26 cellular contexts compared by ENCODE assay signal in genomic region chr2:129661942-129662341, GRCh38.
DNase-seq lines count a peak whose midpoint lies in the region; ATAC-seq and TF ChIP-seq lines count a peak whose summit lies in the region.
"Had no signal": no experiment of that assay in that cellular context is flagged by ENCODE, and none has a peak within 500 bp of the region (broad histone marks: within the 10 kb centered on the region; RNA-seq: fewer than 3 reads in every experiment).

No MANE protein-coding gene starts in this region.

- DNase-seq in DMS53 (lab: John Stamatoyannopoulos, UW) (peak; percentile 29), DMS53 treated with DMSO at 0.1 percent for 48 hours (lab: John Stamatoyannopoulos, UW; ENCODE audit: unreplicated experiment) (no peak), MV-4-11 (lab: John Stamatoyannopoulos, UW) (peak; percentile 10)
- DNase-seq in activated naive CD4-positive, alpha-beta T cell treated with anti-CD3 and anti-CD28 coated beads, Interleukin-2, amount 50 U/mL, for 72 hours (ENCODE audit: low spot score in 2 of 2) = no peak
- DNase-seq: activated CD4-positive, alpha-beta T cell treated with anti-CD3 and anti-CD28 coated beads, Interleukin-2, amount 50 U/mL, for 4 hours; activated effector memory CD4-positive, alpha-beta T cell treated with anti-CD3 and anti-CD28 coated beads, Interleukin-2, amount 50 U/mL, for 16 hours; AML-193; EL; heart right ventricle; immature natural killer cell; left ventricle myocardium inferior; NCI-H2081; NCI-H774; SJCRH30; small intestine; stimulated activated CD4-positive, alpha-beta T cell treated with anti-CD3 and anti-CD28 coated beads, Interleukin-4, amount 100 ng/mL, for 4 hours; stimulated activated naive CD8-positive, alpha-beta T cell treated with anti-CD3 and anti-CD28 coated beads, Interleukin-15, amount 100 ng/mL, for 72 hours; trophoblast cell had no signal

- ATAC-seq in HG02870 (IDR thresholded peaks at IDR 0.05; ENCODE audit: unreplicated experiment) = no peak
- no peak for ATAC-seq in activated naive CD4-positive, alpha-beta T cell treated with anti-CD3 and anti-CD28 coated beads, Interleukin-2, amount 50 U/mL, for 72 hours
- ATAC-seq in GM18502 (IDR thresholded peaks at IDR 0.05; ENCODE audit: poor library complexity, unreplicated experiment) = no peak
- ATAC-seq: heart right ventricle; stimulated activated naive CD8-positive, alpha-beta T cell treated with anti-CD3 and anti-CD28 coated beads, Interleukin-15, amount 100 ng/mL, for 72 hours; WTC11 had no signal

- no peak overlapping the region for H3K4me3 ChIP-seq in neural cell (ENCODE audit: low read length)
- H3K4me3 ChIP-seq: breast epithelium, heart right ventricle, left ventricle myocardium inferior, SJCRH30 had no signal

- no peak for TF ChIP-seq EP300 in neural cell (conservative IDR thresholded peaks at IDR 0.05; ENCODE audit: poor library complexity, severe bottlenecking)

- H3K27ac Mint-ChIP-seq in brain = peak overlapping the region in 1 of 5 experiments; percentile 15
- H3K27ac Mint-ChIP-seq in activated naive CD4-positive, alpha-beta T cell treated with anti-CD3 and anti-CD28 coated beads, Interleukin-2, amount 50 U/mL, for 72 hours = no peak overlapping the region
- H3K27ac Mint-ChIP-seq: immature natural killer cell; stimulated activated naive CD8-positive, alpha-beta T cell treated with anti-CD3 and anti-CD28 coated beads, Interleukin-15, amount 100 ng/mL, for 72 hours; T-helper 2 cell treated with Interferon-gamma antibody and Interleukin-4, amounts not matched to agents 5 μg/mL and 100 μg/mL, for 36 hours; WTC11 had no signal

- peaks cover 9% of the 10 kb centered on the region for H3K27me3 Mint-ChIP-seq in brain

- TF ChIP-seq CTCF in brain (conservative IDR thresholded peaks at IDR 0.05) = peak; percentile 14 to 36
- peak; percentile 67 for TF ChIP-seq CTCF in neural cell (IDR thresholded peaks at IDR 0.05; ENCODE audit: poor library complexity, severe bottlenecking)

- H3K27me3 ChIP-seq in neural cell (ENCODE audit: insufficient read depth, low read depth, low read length) = no peaks in the 10 kb centered on the region
- H3K27me3 ChIP-seq: breast epithelium had no signal

- no peaks in the 10 kb centered on the region for H3K9me2 ChIP-seq in neural cell (ENCODE audit: insufficient read depth, low read length)

- TF ChIP-seq RAD21 in neural cell (conservative IDR thresholded peaks at IDR 0.05) = peak; percentile 68

- no peak overlapping the region for H3K27ac ChIP-seq in neural cell (ENCODE audit: low read length)
- H3K27ac ChIP-seq: 22Rv1, breast epithelium, heart right ventricle, left ventricle myocardium inferior, SJCRH30 had no signal

- no peak overlapping the region for H2AFZ ChIP-seq in neural cell (ENCODE audit: low read depth, low read length)

- no peak overlapping the region for H3K4me2 ChIP-seq in neural cell (ENCODE audit: low read length)

- no peaks in the 10 kb centered on the region for H3K9me3 ChIP-seq in neural cell (ENCODE audit: low read length)
- H3K9me3 ChIP-seq: SJCRH30 had no signal

- H3K4me1 Mint-ChIP-seq in brain = peaks cover 5% of the 10 kb centered on the region
- H3K4me1 Mint-ChIP-seq: immature natural killer cell; stimulated activated naive CD8-positive, alpha-beta T cell treated with anti-CD3 and anti-CD28 coated beads, Interleukin-15, amount 100 ng/mL, for 72 hours had no signal

- H3K4me3 Mint-ChIP-seq in brain = no peak overlapping the region
- H3K4me3 Mint-ChIP-seq: immature natural killer cell; stimulated activated naive CD8-positive, alpha-beta T cell treated with anti-CD3 and anti-CD28 coated beads, Interleukin-15, amount 100 ng/mL, for 72 hours; T-helper 2 cell treated with Interferon-gamma antibody and Interleukin-4, amounts not matched to agents 5 μg/mL and 100 μg/mL, for 36 hours; WTC11 had no signal

- H3F3A ChIP-seq in neural cell (ENCODE audit: insufficient read depth, low read length, poor library complexity, severe bottlenecking) = no peaks in the 10 kb centered on the region

- H3K9ac ChIP-seq in neural cell (ENCODE audit: low read length) = no peak overlapping the region

- H4K20me1 ChIP-seq in neural cell (ENCODE audit: insufficient read depth) = no peaks in the 10 kb centered on the region

- peaks cover 6 to 14% (median 10%) of the 10 kb centered on the region in 5 experiments for H3K9me3 Mint-ChIP-seq in brain
- H3K9me3 Mint-ChIP-seq in activated naive CD4-positive, alpha-beta T cell treated with anti-CD3 and anti-CD28 coated beads, Interleukin-2, amount 50 U/mL, for 72 hours = peaks cover 3 to 19% of the 10 kb centered on the region in 2 donors
- H3K9me3 Mint-ChIP-seq: T-helper 2 cell treated with Interferon-gamma antibody and Interleukin-4, amounts not matched to agents 5 μg/mL and 100 μg/mL, for 36 hours had no signal

- no peaks in the 10 kb centered on the region for H3K79me2 ChIP-seq in neural cell (replicated peaks; ENCODE audit: insufficient read depth, low read length)

- no peaks in the 10 kb centered on the region for H3K36me3 ChIP-seq in neural cell (ENCODE audit: insufficient read depth, low read length)
- H3K36me3 ChIP-seq: breast epithelium, heart right ventricle, left ventricle myocardium inferior, SJCRH30 had no signal

- no peaks in the 10 kb centered on the region for H3K36me3 Mint-ChIP-seq in brain
- H3K36me3 Mint-ChIP-seq in activated naive CD4-positive, alpha-beta T cell treated with anti-CD3 and anti-CD28 coated beads, Interleukin-2, amount 50 U/mL, for 72 hours = peaks cover 5% of the 10 kb centered on the region in 2 donors
- H3K36me3 Mint-ChIP-seq: immature natural killer cell had no signal

TF ChIP-seq in neural cell, 6 proteins besides CTCF, POLR2A, EP300 and RAD21:
- TF ChIP-seq TAF1 (IDR thresholded peaks at IDR 0.05; ENCODE audit: low read depth) = no peak
- TF ChIP-seq SMC3 (conservative IDR thresholded peaks at IDR 0.05; ENCODE audit: poor library complexity) = peak; percentile 60
TF ChIP-seq in neural cell: peak in this region for 1.

Comparison
In these comparisons a context has a peak if more than half of its experiments do, and no peak if none do; other contexts are left out.
1. DNase-seq: peak in DMS53 (single experiment) and MV-4-11 (single experiment); none in DMS53 treated with DMSO at 0.1 percent for 48 hours (single experiment) and activated naive CD4-positive, alpha-beta T cell treated with anti-CD3 and anti-CD28 coated beads, Interleukin-2, amount 50 U/mL, for 72 hours (0 of 2).